8 cellular contexts compared by ENCODE assay signal in the genomic region with DNA sequence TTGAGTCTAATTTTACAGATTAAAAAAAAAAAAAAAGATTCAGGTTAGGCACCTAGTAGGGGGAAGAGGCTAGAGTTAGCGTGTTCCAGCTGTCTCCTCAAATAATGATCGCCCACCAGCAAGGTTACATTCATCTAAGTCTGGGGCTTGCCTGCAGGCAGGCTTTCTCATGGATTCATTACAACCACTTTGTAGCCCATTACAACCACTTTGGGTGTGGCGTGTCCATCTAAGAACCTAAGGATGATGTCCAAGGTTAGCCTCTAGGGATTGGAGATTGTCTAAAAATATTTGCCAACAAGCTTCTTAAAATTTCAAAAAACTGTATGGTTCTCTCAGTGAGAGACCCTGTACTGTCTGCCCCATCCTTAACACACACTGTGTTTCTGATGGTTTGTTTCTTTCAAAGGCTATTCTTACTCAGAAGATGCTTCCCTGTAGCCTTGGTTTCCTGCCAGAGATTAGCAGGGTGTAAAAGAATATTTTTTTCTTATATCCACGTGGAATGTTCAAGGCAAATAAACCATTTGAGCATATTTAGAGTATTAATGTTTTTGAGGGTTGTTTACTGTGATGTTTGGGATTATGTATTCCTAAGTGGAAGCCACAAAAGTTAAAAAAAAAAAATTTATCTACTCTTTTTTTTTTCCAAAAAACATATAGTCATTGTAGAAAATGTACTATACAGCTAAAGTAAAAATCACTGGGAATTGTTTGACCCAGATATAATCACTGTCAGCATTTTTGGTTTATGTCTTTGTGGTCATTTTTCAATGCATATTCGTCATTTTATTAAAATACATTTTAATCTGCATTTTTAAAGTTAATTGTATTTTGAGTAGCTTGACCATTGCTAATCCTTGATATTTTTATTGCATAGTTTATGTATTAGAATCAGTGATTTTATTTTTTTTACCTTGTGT. TPM values are rescaled to one million over a fixed set of nuclear protein-coding genes. Genes with fewer than 3 reads are reported as not detected.
DNase-seq lines count a peak whose midpoint lies in the region; ATAC-seq and TF ChIP-seq lines count a peak whose summit lies in the region.

No MANE protein-coding gene starts in this region.

- peak overlapping the region; percentile 91 for H3K4me3 Mint-ChIP-seq in activated T-helper 2 cell treated with anti-CD3 and anti-CD28 coated beads, Interferon-gamma antibody, Interleukin-2, Interleukin-4, amounts not matched to agents 10 μg/mL and 5 μg/mL and 100 μg/mL, durations not matched to agents 14 hours and 24 hours and 36 hours (ENCODE audit: low read depth)

- H3K27me3 Mint-ChIP-seq in activated T-helper 2 cell treated with anti-CD3 and anti-CD28 coated beads, Interferon-gamma antibody, Interleukin-2, Interleukin-4, amounts not matched to agents 10 μg/mL and 5 μg/mL and 100 μg/mL, durations not matched to agents 14 hours and 24 hours and 36 hours (ENCODE audit: low read depth): no peaks in the 10 kb centered on the region

- intact Hi-C loops in Right ventricle myocardium superior (cut with DNase I): no loop called here
- intact Hi-C loops in activated T-helper 2 cell treated with anti-CD3 and anti-CD28 coated beads, Interferon-gamma antibody, Interleukin-2, Interleukin-4, amounts not matched to agents 10 μg/mL and 5 μg/mL and 100 μg/mL, durations not matched to agents 14 hours and 24 hours and 36 hours (cut with micrococcal nuclease): loop anchor here (2.0 kb wide), 2 partner anchors 55 to 123 kb away; no protein-coding TSS in a partner anchor

- TF ChIP-seq CTCF in cardiac muscle cell (IDR thresholded peaks at IDR 0.05; ENCODE audit: low read depth, low read length) (no peak), kidney epithelial cell (IDR thresholded peaks at IDR 0.05; ENCODE audit: insufficient read depth, low read length, poor library complexity, severe bottlenecking) (no peak), tibial nerve (IDR thresholded peaks at IDR 0.05) (no peak)

- peaks cover 12% of the 10 kb centered on the region for H3K4me1 ChIP-seq in cardiac muscle cell (ENCODE audit: low read depth)
- H3K4me1 ChIP-seq in tibial nerve: peaks cover 0 to 71% (median 18%) of the 10 kb centered on the region in 4 donors

- peaks cover 31% of the 10 kb centered on the region for H3K4me1 Mint-ChIP-seq in activated T-helper 2 cell treated with anti-CD3 and anti-CD28 coated beads, Interferon-gamma antibody, Interleukin-2, Interleukin-4, amounts not matched to agents 10 μg/mL and 5 μg/mL and 100 μg/mL, durations not matched to agents 14 hours and 24 hours and 36 hours (ENCODE audit: low read depth)

- no peaks in the 10 kb centered on the region for H3K27me3 ChIP-seq in cardiac muscle cell
- H3K27me3 ChIP-seq in kidney epithelial cell (ENCODE audit: control insufficient read depth, insufficient read depth, low read length): no peaks in the 10 kb centered on the region
- H3K27me3 ChIP-seq in tibial nerve: no peaks in the 10 kb centered on the region

- H3K4me3 ChIP-seq in cardiac muscle cell (peak overlapping the region; percentile 94), kidney epithelial cell (ENCODE audit: low read depth, low read length) (peak overlapping the region; percentile 62), tibial nerve (peak overlapping the region; percentile 95 to 100 (median 99))

- H3K27ac Mint-ChIP-seq in activated T-helper 2 cell treated with anti-CD3 and anti-CD28 coated beads, Interferon-gamma antibody, Interleukin-2, Interleukin-4, amounts not matched to agents 10 μg/mL and 5 μg/mL and 100 μg/mL, durations not matched to agents 14 hours and 24 hours and 36 hours: peak overlapping the region; percentile 72

- H3K9me3 ChIP-seq in cardiac muscle cell (ENCODE audit: low read depth): no peaks in the 10 kb centered on the region
- no peaks in the 10 kb centered on the region for H3K9me3 ChIP-seq in tibial nerve

- no peak overlapping the region for H3K27ac ChIP-seq in cardiac muscle cell
- peak overlapping the region; percentile 88 to 98 (median 97) for H3K27ac ChIP-seq in tibial nerve

- no peaks in the 10 kb centered on the region for H3K9me3 Mint-ChIP-seq in activated T-helper 2 cell treated with anti-CD3 and anti-CD28 coated beads, Interferon-gamma antibody, Interleukin-2, Interleukin-4, amounts not matched to agents 10 μg/mL and 5 μg/mL and 100 μg/mL, durations not matched to agents 14 hours and 24 hours and 36 hours

- H3K36me3 ChIP-seq in cardiac muscle cell: peaks cover 4% of the 10 kb centered on the region
- H3K36me3 ChIP-seq in kidney epithelial cell (ENCODE audit: control insufficient read depth, insufficient read depth, low read length): no peaks in the 10 kb centered on the region
- peaks cover 0 to 9% (median 0%) of the 10 kb centered on the region in 3 donors for H3K36me3 ChIP-seq in tibial nerve

- WGBS in tibial nerve, 2 donors: 17 to 25% methylated on average over 5 of the region's 5 CpGs

- peaks cover 20% of the 10 kb centered on the region for H3K36me3 Mint-ChIP-seq in activated T-helper 2 cell treated with anti-CD3 and anti-CD28 coated beads, Interferon-gamma antibody, Interleukin-2, Interleukin-4, amounts not matched to agents 10 μg/mL and 5 μg/mL and 100 μg/mL, durations not matched to agents 14 hours and 24 hours and 36 hours (ENCODE audit: low read depth)

- ATAC-seq in Right ventricle myocardium superior (ENCODE audit: poor library complexity): no peak
- no peak for ATAC-seq in GM18861 (IDR thresholded peaks at IDR 0.05; ENCODE audit: unreplicated experiment)

- TF ChIP-seq POLR2A in tibial nerve (IDR thresholded peaks at IDR 0.05): no peak

- no peak for TF ChIP-seq EP300 in tibial nerve (IDR thresholded peaks at IDR 0.05)

- peak in 1 of 2 donors; percentile 39 for DNase-seq in cardiac muscle cell (ENCODE audit: low read depth in 1 of 2, low spot score in 1 of 2)
- DNase-seq in Right ventricle myocardium superior: no peak
- no peak for DNase-seq in activated T-helper 2 cell treated with anti-CD3 and anti-CD28 coated beads, Interferon-gamma antibody, Interleukin-2, Interleukin-4, amounts not matched to agents 10 μg/mL and 5 μg/mL and 100 μg/mL, durations not matched to agents 14 hours and 24 hours and 36 hours (ENCODE audit: low spot score)
- DNase-seq in kidney epithelial cell (ENCODE audit: low read depth): no peak
- DNase-seq in tibial nerve (ENCODE audit: low spot score in 2 of 2): no peak
- DNase-seq in hippocampal formation (lab: John Stamatoyannopoulos, UW): no peak
- no peak for DNase-seq in DMS114 treated with DMSO at 0.1 percent for 48 hours (lab: John Stamatoyannopoulos, UW; ENCODE audit: unreplicated experiment)

RNA-seq across cellular contexts. Expression of a gene that starts 1.7 kb away (rescaled TPM):
- total RNA-seq in cardiac muscle cell: 319 and 434 TPM in 2 replicates
- polyA plus RNA-seq in cardiac muscle cell: 143 and 158 TPM in 2 replicates
- 384 TPM for total RNA-seq in Right ventricle myocardium superior
- total RNA-seq in activated T-helper 2 cell treated with anti-CD3 and anti-CD28 coated beads, Interferon-gamma antibody, Interleukin-2, Interleukin-4, amounts not matched to agents 10 μg/mL and 5 μg/mL and 100 μg/mL, durations not matched to agents 14 hours and 24 hours and 36 hours: 286 and 287 TPM in 2 replicates
- total RNA-seq in kidney epithelial cell: 783 and 852 TPM in 2 replicates
- total RNA-seq in tibial nerve: 100 to 1,000 TPM; 506 to 690 (median 631) TPM
